In genomic region chrY:14522380-14522950, GRCh38 we compare ENCODE assay signal across 17 cellular contexts. TPM values are rescaled to one million over a fixed set of nuclear protein-coding genes. Genes with fewer than 3 reads are reported as not detected.
DNase-seq lines count a peak whose midpoint lies in the region; ATAC-seq and TF ChIP-seq lines count a peak whose summit lies in the region.
"Had no signal": no experiment of that assay in that cellular context is flagged by ENCODE, and none has a peak within 500 bp of the region (broad histone marks: within the 10 kb centered on the region; RNA-seq: fewer than 3 reads in every experiment).

No MANE protein-coding gene starts in this region.

- H4K20me1 ChIP-seq in GM23248 (ENCODE audit: insufficient read depth) = no peaks in the 10 kb centered on the region

- peak overlapping the region in 1 of 10 donors; percentile 19 for H3K27ac Mint-ChIP-seq in naive thymus-derived CD8-positive, alpha-beta T cell
- H3K27ac Mint-ChIP-seq: activated CD8-positive, alpha-beta T cell treated with anti-CD3 and anti-CD28 coated beads for 36 hours; dendritic cell treated with granulocyte-macrophage colony-stimulating factor and Interleukin-4, amounts not matched to agents 40 ng/mL and 50 ng/mL, for 4 days had no signal

- H3K27me3 Mint-ChIP-seq in naive thymus-derived CD8-positive, alpha-beta T cell = peaks cover 8 to 41% (median 30%) of the 10 kb centered on the region in 5 donors

- DNase-seq in GM23248 (peak; percentile 2), caudate nucleus (lab: John Stamatoyannopoulos, UW) (peak in 33 of 61 donors; percentile 0 to 67 (median 17)), iPS DF 6.9 (ENCODE audit: low read depth, low spot score) (no peak), skeletal muscle cell (ENCODE audit: low read depth) (no peak), gastrocnemius medialis (no peak), sciatic nerve (ENCODE audit: low spot score) (no peak)
- no peak for DNase-seq in naive thymus-derived CD8-positive, alpha-beta T cell
- DNase-seq: activated CD8-positive, alpha-beta T cell treated with anti-CD3 and anti-CD28 coated beads for 36 hours; NCI-H1694 treated with DMSO at 0.1 percent for 48 hours; PC-3; small intestine; stimulated activated naive CD4-positive, alpha-beta T cell had no signal

- H3K4me2 ChIP-seq in GM23248 (ENCODE audit: unreplicated experiment) = no peak overlapping the region

- no peak overlapping the region for H3K9ac ChIP-seq in GM23248

- no peak overlapping the region for H3K4me3 ChIP-seq in GM23248
- peak overlapping the region; percentile 31; the same call in 1 of the 2 replicates for H3K4me3 ChIP-seq in iPS DF 6.9 (ENCODE audit: low read length)
- H3K4me3 ChIP-seq in skeletal muscle cell (ENCODE audit: low read depth, low read length) = peak overlapping the region; percentile 64
- H3K4me3 ChIP-seq in gastrocnemius medialis = no peak overlapping the region
- H3K4me3 ChIP-seq: ascending aorta, vagina had no signal

- no peak overlapping the region for H3K4me3 Mint-ChIP-seq in naive thymus-derived CD8-positive, alpha-beta T cell
- H3K4me3 Mint-ChIP-seq: activated CD8-positive, alpha-beta T cell treated with anti-CD3 and anti-CD28 coated beads for 36 hours; dendritic cell treated with granulocyte-macrophage colony-stimulating factor and Interleukin-4, amounts not matched to agents 40 ng/mL and 50 ng/mL, for 4 days had no signal

- in situ Hi-C loops in GM23248 (cut with MboI) (no loop called here), gastrocnemius medialis (cut with MboI; ENCODE audit: low sequenced_read_pairs in 4 of 4) (loop anchor here in 1 of 4 donors (25.0 kb wide), 1 partner anchor 90 kb away; no protein-coding TSS in a partner anchor)

- TF ChIP-seq CTCF in gastrocnemius medialis (IDR thresholded peaks at IDR 0.05 in 4 of 5, conservative IDR thresholded peaks at IDR 0.05 in 1 of 5) = no peak

- TF ChIP-seq POLR2A in gastrocnemius medialis (IDR thresholded peaks at IDR 0.05) = no peak

- H3K79me2 ChIP-seq in GM23248 (ENCODE audit: insufficient read depth) = no peaks in the 10 kb centered on the region

- H3K27me3 ChIP-seq in GM23248 (replicated peaks; ENCODE audit: insufficient read depth) = no peaks in the 10 kb centered on the region
- no peaks in the 10 kb centered on the region for H3K27me3 ChIP-seq in iPS DF 6.9 (ENCODE audit: control insufficient read depth, insufficient read depth, low read length)
- H3K27me3 ChIP-seq in gastrocnemius medialis = no peaks in the 10 kb centered on the region
- H3K27me3 ChIP-seq: ascending aorta, vagina had no signal

- POLR2A ChIA-PET in naive thymus-derived CD8-positive, alpha-beta T cell (lab: Charles Lee) = no interaction called here

- 11 to 19% methylated on average over 13 to 14 of the region's 14 CpGs for WGBS in GM23248 (ENCODE audit: low coverage in 1 of 2, low lambda C conversion rate in 2 of 2, missing lambda C conversion rate in 2 of 2), 2 experiments
- no CpG with 5 or more reads among the region's 14 CpGs for WGBS in iPS DF 6.9 (ENCODE audit: insufficient coverage, insufficient read length)

- H3K9me3 Mint-ChIP-seq in naive thymus-derived CD8-positive, alpha-beta T cell = peaks cover 0 to 9% (median 0%) of the 10 kb centered on the region in 9 donors
- H3K9me3 Mint-ChIP-seq: activated CD8-positive, alpha-beta T cell treated with anti-CD3 and anti-CD28 coated beads for 36 hours; dendritic cell treated with granulocyte-macrophage colony-stimulating factor and Interleukin-4, amounts not matched to agents 40 ng/mL and 50 ng/mL, for 4 days had no signal

- peaks cover 0 to 2% (median 0%) of the 10 kb centered on the region in 3 donors for H3K36me3 Mint-ChIP-seq in naive thymus-derived CD8-positive, alpha-beta T cell

- intact Hi-C loops in gastrocnemius medialis (cut with DNase I; ENCODE audit: low total_unique reads) = no loop called here
- intact Hi-C loops in sciatic nerve (cut with DNase I) = no loop called here

- no peak for ATAC-seq in gastrocnemius medialis
- ATAC-seq in sciatic nerve = no peak
- no peak for ATAC-seq in naive thymus-derived CD8-positive, alpha-beta T cell
- ATAC-seq: activated CD8-positive, alpha-beta T cell treated with anti-CD3 and anti-CD28 coated beads for 36 hours; PC-3; SK-N-SH treated with all-trans-retinoic acid at 6 μM for 48 hours had no signal

- H3K9me2 ChIP-seq in GM23248 (ENCODE audit: insufficient read depth) = no peaks in the 10 kb centered on the region

- H3K4me1 Mint-ChIP-seq in naive thymus-derived CD8-positive, alpha-beta T cell = peaks cover 0 to 4% (median 2%) of the 10 kb centered on the region in 4 donors

- H3K36me3 ChIP-seq in GM23248 (ENCODE audit: low read depth) (no peaks in the 10 kb centered on the region), iPS DF 6.9 (ENCODE audit: control insufficient read depth, insufficient read depth, low read length) (no peaks in the 10 kb centered on the region), gastrocnemius medialis (no peaks in the 10 kb centered on the region)
- H3K36me3 ChIP-seq: ascending aorta, vagina had no signal

- H2AFZ ChIP-seq in GM23248 = no peak overlapping the region; the same call in 1 of the 2 replicates

- no peaks in the 10 kb centered on the region for H3F3A ChIP-seq in GM23248 (ENCODE audit: insufficient read depth)

- no peaks in the 10 kb centered on the region for H3K9me3 ChIP-seq in GM23248 (ENCODE audit: low read depth)
- no peaks in the 10 kb centered on the region for H3K9me3 ChIP-seq in iPS DF 6.9 (ENCODE audit: control insufficient read depth, insufficient read depth, low read length)
- no peaks in the 10 kb centered on the region for H3K9me3 ChIP-seq in gastrocnemius medialis
- H3K9me3 ChIP-seq: ascending aorta, vagina had no signal

- peaks cover 5% of the 10 kb centered on the region; the same call in 1 of the 2 replicates for H3K4me1 ChIP-seq in GM23248 (ENCODE audit: insufficient read depth)
- H3K4me1 ChIP-seq in iPS DF 6.9 (ENCODE audit: control insufficient read depth, insufficient read depth, low read length) = no peaks in the 10 kb centered on the region
- no peaks in the 10 kb centered on the region for H3K4me1 ChIP-seq in gastrocnemius medialis
- H3K4me1 ChIP-seq: ascending aorta, vagina had no signal

- no peak overlapping the region for H3K27ac ChIP-seq in GM23248
- H3K27ac ChIP-seq in caudate nucleus (ENCODE audit: low read depth, low read length) = no peak overlapping the region
- no peak overlapping the region for H3K27ac ChIP-seq in iPS DF 6.9 (ENCODE audit: low read length)
- H3K27ac ChIP-seq in gastrocnemius medialis = no peak overlapping the region
- H3K27ac ChIP-seq: ascending aorta, vagina had no signal

RNA-seq across cellular contexts. Expression of gene NLGN4Y, which starts 1.9 kb away (rescaled TPM):
- total RNA-seq in GM23248 (2014; rRNA removed; shearing (Covaris generic)) = 16.9 and 27.6 TPM in 2 replicates
- 9.6 and 10.8 TPM in 2 replicates for polyA plus RNA-seq in GM23248 (2016; fragmentation: Nextera tagmentation; extraction: Ambion mirVana)
- total RNA-seq in gastrocnemius medialis (10 to 100 TPM in 1 of 4 donors, 1 to 10 TPM in 1, not detected in 2; 9.6 to 24.3 TPM), sciatic nerve (not detected)
- total RNA-seq in naive thymus-derived CD8-positive, alpha-beta T cell = not detected
- polyA plus RNA-seq in naive thymus-derived CD8-positive, alpha-beta T cell = not detected
- total RNA-seq: ascending aorta, mesenteric fat pad, PC-3, vagina had no signal

Comparison
In these comparisons a context has a peak if more than half of its experiments do, and no peak if none do; other contexts are left out.
1. DNase-seq: peak in GM23248 (single experiment) and caudate nucleus (33 of 61); none in iPS DF 6.9 (single experiment), skeletal muscle cell (single experiment), gastrocnemius medialis (0 of 2), sciatic nerve (single experiment) and naive thymus-derived CD8-positive, alpha-beta T cell (0 of 10).
2. H3K4me3 ChIP-seq: peak in iPS DF 6.9 (single experiment) and skeletal muscle cell (single experiment); none in GM23248 (single experiment) and gastrocnemius medialis (0 of 4).